19 cellular contexts compared by ENCODE assay signal in the genomic region with DNA sequence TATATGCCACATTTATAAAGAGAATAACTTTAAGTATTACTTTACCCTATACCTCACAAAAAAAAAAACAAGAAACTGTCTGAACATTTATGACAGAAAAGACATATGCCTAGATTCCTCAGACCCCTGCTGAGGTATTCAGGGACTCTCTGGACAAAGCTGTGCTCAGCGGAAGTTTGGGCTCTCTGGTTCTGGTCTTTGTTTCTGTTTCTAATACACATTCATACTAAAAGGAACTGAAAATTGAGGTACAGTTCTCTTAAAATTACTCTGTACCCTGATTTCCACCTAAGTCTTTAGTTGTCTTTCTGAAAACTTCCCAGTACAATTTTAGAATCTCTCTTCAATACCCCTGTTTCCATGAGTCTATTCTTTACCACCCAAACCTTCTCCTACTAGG.
DNase-seq lines count a peak whose midpoint lies in the region; ATAC-seq and TF ChIP-seq lines count a peak whose summit lies in the region.
"Had no signal": no experiment of that assay in that cellular context is flagged by ENCODE, and none has a peak within 500 bp of the region (broad histone marks: within the 10 kb centered on the region; RNA-seq: fewer than 3 reads in every experiment).

No MANE protein-coding gene starts in this region.

- H3K27ac Mint-ChIP-seq in MCF 10A (ENCODE audit: low read depth, unreplicated experiment), result no peak overlapping the region
- H3K27ac Mint-ChIP-seq: brain had no signal

- ATAC-seq in GM18502 (IDR thresholded peaks at IDR 0.05; ENCODE audit: poor library complexity, unreplicated experiment) (peak; percentile 75), GM19468 (IDR thresholded peaks at IDR 0.05; ENCODE audit: extremely low read depth, unreplicated experiment) (peak; percentile 62), HG02884 (IDR thresholded peaks at IDR 0.05; ENCODE audit: unreplicated experiment) (peak; percentile 84), HG03460 (IDR thresholded peaks at IDR 0.05; ENCODE audit: unreplicated experiment) (peak; percentile 75)
- ATAC-seq: heart left ventricle had no signal

- no peak overlapping the region for H3K4me3 Mint-ChIP-seq in MCF 10A (ENCODE audit: unreplicated experiment)
- H3K4me3 Mint-ChIP-seq: brain; CD8-positive, alpha-beta memory T cell had no signal

- H3K4me1 Mint-ChIP-seq in MCF 10A (ENCODE audit: insufficient read depth, unreplicated experiment), result peaks cover 6% of the 10 kb centered on the region
- H3K4me1 Mint-ChIP-seq: brain; CD8-positive, alpha-beta memory T cell had no signal

- no peak for TF ChIP-seq CTCF in MCF 10A (IDR thresholded peaks at IDR 0.05; ENCODE audit: unreplicated experiment)

- no peaks in the 10 kb centered on the region for H3K9me3 Mint-ChIP-seq in MCF 10A (ENCODE audit: unreplicated experiment)
- H3K9me3 Mint-ChIP-seq: brain; CD8-positive, alpha-beta memory T cell had no signal

- DNase-seq in activated gamma-delta T cell (lab: John Stamatoyannopoulos, UW), result no peak
- DNase-seq in MCF 10A (ENCODE audit: unreplicated experiment), result no peak
- DNase-seq in HCEC 1CT, result no peak
- no peak for DNase-seq in GDM1 (lab: John Stamatoyannopoulos, UW)
- DNase-seq: ACHN; activated naive CD4-positive, alpha-beta T cell treated with anti-CD3 and anti-CD28 coated beads, Interleukin-2, amount 50 U/mL, for 16 hours; CD8-positive, alpha-beta memory T cell; heart left ventricle; midbrain; NCI-H2081; nucleus accumbens; sigmoid colon; stimulated activated CD4-positive, alpha-beta T cell treated with anti-CD3 and anti-CD28 coated beads, Interleukin-4, amount 100 ng/mL, for 24 hours; thyroid gland had no signal

- no TSS peak for BruUV-seq in MCF 10A (replicated peaks; lab: Mats Ljungman, UMichigan)

- no peaks in the 10 kb centered on the region for H3K27me3 Mint-ChIP-seq in MCF 10A (ENCODE audit: insufficient read depth, unreplicated experiment)
- H3K27me3 Mint-ChIP-seq: brain; CD8-positive, alpha-beta memory T cell had no signal

- CTCF ChIA-PET in MCF 10A (lab: Yijun Ruan, JAX), result no interaction called here

- intact Hi-C loops in MCF 10A (cut with micrococcal nuclease), result no loop called here

- H3K36me3 Mint-ChIP-seq in MCF 10A (ENCODE audit: insufficient read depth, unreplicated experiment), result no peaks in the 10 kb centered on the region
- H3K36me3 Mint-ChIP-seq: brain had no signal

- POLR2A ChIA-PET in MCF 10A (lab: Yijun Ruan, JAX), result no interaction called here
